ENCODE assay signal across 21 cellular contexts in genomic region chr5:57346336-57346735, GRCh38.
"Had no signal": no experiment of that assay in that cellular context is flagged by ENCODE, and none has a peak within 500 bp of the region (broad histone marks: within the 10 kb centered on the region; RNA-seq: fewer than 3 reads in every experiment).

No MANE protein-coding gene starts in this region.

- H3K4me3 ChIP-seq: PC-9 had no signal

- ATAC-seq: activated T-helper 17 cell treated with anti-CD3 and anti-CD28 coated beads, Interleukin-2, amount 50 U/mL, for 72 hours; T-cell had no signal

- DNase-seq: activated B cell treated with CpG ODN at 0.5 μM for 24 hours; activated CD4-positive, alpha-beta memory T cell treated with anti-CD3 and anti-CD28 coated beads, Interleukin-2, amount 10 ng/mL, durations not matched to agents 7 days and 5 days; activated CD4-positive, alpha-beta T cell treated with anti-CD3 and anti-CD28 coated beads, Interleukin-2, amount 10 ng/mL, durations not matched to agents 7 days and 5 days; activated gamma-delta T cell; activated naive CD4-positive, alpha-beta T cell treated with anti-CD3 and anti-CD28 coated beads for 36 hours; activated T-cell treated with anti-CD3 and anti-CD28 coated beads for 4 hours; activated T-cell treated with anti-CD3 and anti-CD28 coated beads, Interleukin-2, amount 50 U/mL, for 48 hours; central memory CD4-positive, alpha-beta T cell; NCI-H1092; NCI-H1417; NCI-H1930; NCI-H2171; NCI-H2227 treated with DMSO at 0.1 percent for 48 hours; NCI-H510A; NCI-H69; PC-9; SIG-M5; T-cell; T-helper 2 cell; T1000 had no signal

- H2AFZ ChIP-seq: PC-9 had no signal

- H3K27ac ChIP-seq: PC-9 had no signal

- H3K4me2 ChIP-seq: PC-9 had no signal
